ENCODE assay signal across 29 cellular contexts in the genomic region with DNA sequence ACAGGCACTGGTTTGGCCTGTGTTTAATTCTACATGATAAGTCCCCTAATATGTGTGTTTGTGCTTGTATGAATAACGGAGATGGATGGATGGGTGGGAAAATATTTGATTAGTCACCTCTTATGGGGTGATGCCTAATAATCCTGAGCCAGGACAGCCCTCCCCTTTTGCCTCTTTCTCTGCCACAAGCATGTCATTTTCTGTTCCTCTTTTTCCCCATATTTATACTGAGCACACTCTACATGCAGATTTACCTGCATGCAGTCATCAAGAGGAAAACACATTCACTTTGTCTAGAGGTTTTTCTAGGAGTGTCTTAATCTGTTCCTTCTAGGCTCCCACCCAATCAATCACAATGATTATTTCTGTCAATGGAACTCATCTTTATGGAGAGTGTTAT.
DNase-seq lines count a peak whose midpoint lies in the region; ATAC-seq and TF ChIP-seq lines count a peak whose summit lies in the region.
"Had no signal": no experiment of that assay in that cellular context is flagged by ENCODE, and none has a peak within 500 bp of the region (broad histone marks: within the 10 kb centered on the region; RNA-seq: fewer than 3 reads in every experiment).

No MANE protein-coding gene starts in this region.

- H3K4me1 ChIP-seq in SK-N-SH (ENCODE audit: control insufficient read depth in 1 of 2, insufficient read depth in 2 of 2, low read depth in 1 of 2, low read length in 1 of 2) = peaks cover 0 to 7% of the 10 kb centered on the region in 2 experiments; a peak in 2 of 4 replicates
- H3K4me1 ChIP-seq: HAP-1, spleen, testis had no signal

- H3K27ac ChIP-seq in VCaP (0 out of 2 replicates have a peak overlapping the region, but pooled peaks have one; percentile 7), SK-N-SH (ENCODE audit: low read depth in 2 of 2, low read length in 1 of 2) (no peak overlapping the region)
- H3K27ac ChIP-seq: KMS-11, PC-9, right atrium auricular region, spleen, testis had no signal

- ATAC-seq in GM18505 (IDR thresholded peaks at IDR 0.05; ENCODE audit: unreplicated experiment) (peak; percentile 88), GM21576 (IDR thresholded peaks at IDR 0.05; ENCODE audit: unreplicated experiment) (peak; percentile 58), HG03432 (IDR thresholded peaks at IDR 0.05; ENCODE audit: unreplicated experiment) (peak; percentile 72), HG03097 (IDR thresholded peaks at IDR 0.05; ENCODE audit: low FRiP score, unreplicated experiment) (no peak)
- ATAC-seq: activated CD4-positive, CD25-positive, alpha-beta regulatory T cell treated with anti-CD3 and anti-CD28 coated beads, Interleukin-2, amount 50 U/mL, for 24 hours; natural killer cell treated with Interleukin-12 subunit alpha and Interleukin-12 subunit beta and Interleukin-15 and Interleukin-18, amount 100 ng/mL, for 72 hours had no signal

- no peaks in the 10 kb centered on the region for H3K9me2 ChIP-seq in SK-N-SH

- no peaks in the 10 kb centered on the region for H3K27me3 ChIP-seq in SK-N-SH (ENCODE audit: insufficient read depth)
- H3K27me3 ChIP-seq: right atrium auricular region, spleen, testis had no signal

- no peak for TF ChIP-seq POLR2A in GM18505 (IDR thresholded peaks at IDR 0.05; ENCODE audit: borderline replicate concordance, extremely low read depth, insufficient read depth, insufficient read length)

- no peaks in the 10 kb centered on the region for H4K20me1 ChIP-seq in SK-N-SH (ENCODE audit: insufficient read depth)

- H3K9ac ChIP-seq in SK-N-SH = no peak overlapping the region
- H3K9ac ChIP-seq: KMS-11 had no signal

- H2AFZ ChIP-seq in SK-N-SH (ENCODE audit: low read depth) = no peak overlapping the region
- H2AFZ ChIP-seq: PC-9 had no signal

- H3K36me3 ChIP-seq in SK-N-SH (replicated peaks in 1 of 2; ENCODE audit: control insufficient read depth in 1 of 2, insufficient read depth in 2 of 2, low read length in 1 of 2) = no peaks in the 10 kb centered on the region
- H3K36me3 ChIP-seq: HAP-1, right atrium auricular region, spleen had no signal

- no peak overlapping the region for H3K4me3 ChIP-seq in SK-N-SH (ENCODE audit: low read depth in 2 of 2, low read length in 1 of 2)
- H3K4me3 ChIP-seq: HAP-1, PC-9, right atrium auricular region, spleen, testis had no signal

- POLR2A ChIA-PET in SK-N-SH (lab: Yijun Ruan, JAX) = no interaction called here

- TF ChIP-seq RAD21 in SK-N-SH (IDR thresholded peaks at IDR 0.05; ENCODE audit: low read length) = no peak

- 35% methylated on average over 1 of the region's 1 CpG for WGBS in SK-N-SH (ENCODE audit: low lambda C conversion rate)

- no peak for DNase-seq in ecto neural progenitor cell (ENCODE audit: low spot score)
- DNase-seq in SK-N-SH = no peak
- no peak for DNase-seq in CD1c-positive myeloid dendritic cell (ENCODE audit: extremely low spot score)
- DNase-seq: ACHN; activated CD4-positive, alpha-beta memory T cell treated with anti-CD3 and anti-CD28 coated beads, Interleukin-2, amount 10 ng/mL, durations not matched to agents 7 days and 5 days; activated naive CD8-positive, alpha-beta T cell treated with anti-CD3 and anti-CD28 coated beads, Interleukin-2, amount 10 ng/mL, durations not matched to agents 7 days and 5 days; central memory CD4-positive, alpha-beta T cell; COR-L47; DMS79 treated with DMSO at 0.1 percent for 48 hours; left ventricle myocardium superior; midbrain; NCI-H1048; NCI-H1930; PC-9; SHP77; spleen; stimulated activated CD4-positive, alpha-beta T cell treated with anti-CD3 and anti-CD28 coated beads, Interleukin-2, amount 100 ng/mL, for 48 hours; stimulated activated naive CD4-positive, alpha-beta T cell; testis had no signal

- no peak for TF ChIP-seq EP300 in SK-N-SH (IDR thresholded peaks at IDR 0.05; ENCODE audit: borderline replicate concordance in 1 of 2, low read depth in 1 of 2, low read length in 1 of 2)

- H3K4me2 ChIP-seq in SK-N-SH = no peak overlapping the region
- H3K4me2 ChIP-seq: KMS-11, PC-9 had no signal

- TF ChIP-seq CTCF in VCaP (conservative IDR thresholded peaks at IDR 0.05) (no peak), SK-N-SH (IDR thresholded peaks at IDR 0.05) (no peak)

- H3K9me3 ChIP-seq in SK-N-SH = no peaks in the 10 kb centered on the region
- H3K9me3 ChIP-seq: HAP-1, right atrium auricular region, testis had no signal

- H3K79me2 ChIP-seq in SK-N-SH (ENCODE audit: insufficient read depth) = no peaks in the 10 kb centered on the region

- CTCF ChIA-PET in SK-N-SH (lab: Yijun Ruan, JAX) = interaction anchor here (1.0 to 1.5 kb wide), 2 partner anchors 10 to 172 kb away, joined by 3 to 4 read pairs; no protein-coding TSS in a partner anchor

- H3F3A ChIP-seq in SK-N-SH (replicated peaks; ENCODE audit: insufficient read depth) = no peaks in the 10 kb centered on the region

TF ChIP-seq in SK-N-SH, 30 proteins besides CTCF, POLR2A, EP300 and RAD21 (continues in another document):
- no peak for TF ChIP-seq MXI1 (IDR thresholded peaks at IDR 0.05; ENCODE audit: low read depth, low read length)
- no peak for TF ChIP-seq EZH2phosphoT487 (IDR thresholded peaks at IDR 0.05; ENCODE audit: borderline replicate concordance, low read depth)
- TF ChIP-seq, protein P1, sequence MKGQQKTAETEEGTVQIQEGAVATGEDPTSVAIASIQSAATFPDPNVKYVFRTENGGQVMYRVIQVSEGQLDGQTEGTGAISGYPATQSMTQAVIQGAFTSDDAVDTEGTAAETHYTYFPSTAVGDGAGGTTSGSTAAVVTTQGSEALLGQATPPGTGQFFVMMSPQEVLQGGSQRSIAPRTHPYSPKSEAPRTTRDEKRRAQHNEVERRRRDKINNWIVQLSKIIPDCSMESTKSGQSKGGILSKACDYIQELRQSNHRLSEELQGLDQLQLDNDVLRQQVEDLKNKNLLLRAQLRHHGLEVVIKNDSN (IDR thresholded peaks at IDR 0.05; ENCODE audit: borderline replicate concordance, low read depth) = no peak
- TF ChIP-seq, protein P2, sequence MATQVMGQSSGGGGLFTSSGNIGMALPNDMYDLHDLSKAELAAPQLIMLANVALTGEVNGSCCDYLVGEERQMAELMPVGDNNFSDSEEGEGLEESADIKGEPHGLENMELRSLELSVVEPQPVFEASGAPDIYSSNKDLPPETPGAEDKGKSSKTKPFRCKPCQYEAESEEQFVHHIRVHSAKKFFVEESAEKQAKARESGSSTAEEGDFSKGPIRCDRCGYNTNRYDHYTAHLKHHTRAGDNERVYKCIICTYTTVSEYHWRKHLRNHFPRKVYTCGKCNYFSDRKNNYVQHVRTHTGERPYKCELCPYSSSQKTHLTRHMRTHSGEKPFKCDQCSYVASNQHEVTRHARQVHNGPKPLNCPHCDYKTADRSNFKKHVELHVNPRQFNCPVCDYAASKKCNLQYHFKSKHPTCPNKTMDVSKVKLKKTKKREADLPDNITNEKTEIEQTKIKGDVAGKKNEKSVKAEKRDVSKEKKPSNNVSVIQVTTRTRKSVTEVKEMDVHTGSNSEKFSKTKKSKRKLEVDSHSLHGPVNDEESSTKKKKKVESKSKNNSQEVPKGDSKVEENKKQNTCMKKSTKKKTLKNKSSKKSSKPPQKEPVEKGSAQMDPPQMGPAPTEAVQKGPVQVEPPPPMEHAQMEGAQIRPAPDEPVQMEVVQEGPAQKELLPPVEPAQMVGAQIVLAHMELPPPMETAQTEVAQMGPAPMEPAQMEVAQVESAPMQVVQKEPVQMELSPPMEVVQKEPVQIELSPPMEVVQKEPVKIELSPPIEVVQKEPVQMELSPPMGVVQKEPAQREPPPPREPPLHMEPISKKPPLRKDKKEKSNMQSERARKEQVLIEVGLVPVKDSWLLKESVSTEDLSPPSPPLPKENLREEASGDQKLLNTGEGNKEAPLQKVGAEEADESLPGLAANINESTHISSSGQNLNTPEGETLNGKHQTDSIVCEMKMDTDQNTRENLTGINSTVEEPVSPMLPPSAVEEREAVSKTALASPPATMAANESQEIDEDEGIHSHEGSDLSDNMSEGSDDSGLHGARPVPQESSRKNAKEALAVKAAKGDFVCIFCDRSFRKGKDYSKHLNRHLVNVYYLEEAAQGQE (IDR thresholded peaks at IDR 0.05; ENCODE audit: low read depth, low read length) = no peak
- TF ChIP-seq RFX5 (IDR thresholded peaks at IDR 0.05; ENCODE audit: low read length) = no peak
- TF ChIP-seq GABPA (IDR thresholded peaks at IDR 0.05; ENCODE audit: low read depth) = no peak
- TF ChIP-seq, protein P3, sequence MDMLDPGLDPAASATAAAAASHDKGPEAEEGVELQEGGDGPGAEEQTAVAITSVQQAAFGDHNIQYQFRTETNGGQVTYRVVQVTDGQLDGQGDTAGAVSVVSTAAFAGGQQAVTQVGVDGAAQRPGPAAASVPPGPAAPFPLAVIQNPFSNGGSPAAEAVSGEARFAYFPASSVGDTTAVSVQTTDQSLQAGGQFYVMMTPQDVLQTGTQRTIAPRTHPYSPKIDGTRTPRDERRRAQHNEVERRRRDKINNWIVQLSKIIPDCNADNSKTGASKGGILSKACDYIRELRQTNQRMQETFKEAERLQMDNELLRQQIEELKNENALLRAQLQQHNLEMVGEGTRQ (IDR thresholded peaks at IDR 0.05; ENCODE audit: borderline replicate concordance, low read depth, low read length) = no peak
- no peak for TF ChIP-seq POLR2AphosphoS5 (IDR thresholded peaks at IDR 0.05; ENCODE audit: low read depth, low read length)
- TF ChIP-seq ELF1 (IDR thresholded peaks at IDR 0.05) = no peak
- TF ChIP-seq RCOR1 (IDR thresholded peaks at IDR 0.05; ENCODE audit: low read length) = no peak
- TF ChIP-seq, protein P4, sequence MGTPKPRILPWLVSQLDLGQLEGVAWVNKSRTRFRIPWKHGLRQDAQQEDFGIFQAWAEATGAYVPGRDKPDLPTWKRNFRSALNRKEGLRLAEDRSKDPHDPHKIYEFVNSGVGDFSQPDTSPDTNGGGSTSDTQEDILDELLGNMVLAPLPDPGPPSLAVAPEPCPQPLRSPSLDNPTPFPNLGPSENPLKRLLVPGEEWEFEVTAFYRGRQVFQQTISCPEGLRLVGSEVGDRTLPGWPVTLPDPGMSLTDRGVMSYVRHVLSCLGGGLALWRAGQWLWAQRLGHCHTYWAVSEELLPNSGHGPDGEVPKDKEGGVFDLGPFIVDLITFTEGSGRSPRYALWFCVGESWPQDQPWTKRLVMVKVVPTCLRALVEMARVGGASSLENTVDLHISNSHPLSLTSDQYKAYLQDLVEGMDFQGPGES (IDR thresholded peaks at IDR 0.05; ENCODE audit: low read depth, low read length) = no peak
- TF ChIP-seq TAF1 (IDR thresholded peaks at IDR 0.05; ENCODE audit: borderline replicate concordance, low read depth, low read length) = no peak
- TF ChIP-seq, protein P5, sequence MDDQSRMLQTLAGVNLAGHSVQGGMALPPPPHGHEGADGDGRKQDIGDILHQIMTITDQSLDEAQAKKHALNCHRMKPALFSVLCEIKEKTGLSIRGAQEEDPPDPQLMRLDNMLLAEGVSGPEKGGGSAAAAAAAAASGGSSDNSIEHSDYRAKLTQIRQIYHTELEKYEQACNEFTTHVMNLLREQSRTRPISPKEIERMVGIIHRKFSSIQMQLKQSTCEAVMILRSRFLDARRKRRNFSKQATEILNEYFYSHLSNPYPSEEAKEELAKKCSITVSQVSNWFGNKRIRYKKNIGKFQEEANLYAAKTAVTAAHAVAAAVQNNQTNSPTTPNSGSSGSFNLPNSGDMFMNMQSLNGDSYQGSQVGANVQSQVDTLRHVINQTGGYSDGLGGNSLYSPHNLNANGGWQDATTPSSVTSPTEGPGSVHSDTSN (IDR thresholded peaks at IDR 0.05) = no peak
